15 cellular contexts compared by ENCODE assay signal in genomic region chr10:100985336-100985735, GRCh38. TPM values are rescaled to one million over a fixed set of nuclear protein-coding genes. Genes with fewer than 3 reads are reported as not detected.
A peak's percentile ranks its signal among the peaks of the same experiment; 100 is the strongest.
DNase-seq lines count a peak whose midpoint lies in the region; ATAC-seq, FAIRE-seq and TF ChIP-seq lines count a peak whose summit lies in the region.
"Had no signal": no experiment of that assay in that cellular context is flagged by ENCODE, and none has a peak within 500 bp of the region (broad histone marks: within the 10 kb centered on the region; RNA-seq: fewer than 3 reads in every experiment).

No MANE protein-coding gene starts in this region.

- peak; percentile 46 for FAIRE-seq in HepG2 (lab: Jason Lieb, UNC)

- 45% methylated on average over 5 of the region's 5 CpGs for WGBS in HepG2 (ENCODE audit: low lambda C conversion rate)

- no peaks in the 10 kb centered on the region for H3K9me3 Mint-ChIP-seq in activated B cell treated with CpG ODN at 0.5 μM for 24 hours
- H3K9me3 Mint-ChIP-seq in stimulated activated naive B cell treated with anti-CD40 and anti-IgM and Interleukin-4, amounts not matched to agents 10 μg/mL and 1 μg/mL and 100 μg/mL, for 72 hours, result no peaks in the 10 kb centered on the region

- no TSS peak for BruUV-seq in HepG2 (replicated peaks; lab: Mats Ljungman, UMichigan)

- intact Hi-C loops in activated B cell treated with CpG ODN at 0.5 μM for 24 hours (cut with micrococcal nuclease), result no loop called here
- intact Hi-C loops in HepG2 (cut with micrococcal nuclease; ENCODE audit: unreplicated experiment), result no loop called here

- H3K79me2 ChIP-seq in HepG2 (ENCODE audit: insufficient read depth, low read length), result peaks cover 39% of the 10 kb centered on the region

- peaks cover 16 to 59% of the 10 kb centered on the region in 2 experiments for H3K36me3 ChIP-seq in HepG2 (replicated peaks in 1 of 2; ENCODE audit: control insufficient read depth in 1 of 2, insufficient read depth in 2 of 2, low read length in 2 of 2)

- H3K9me3 ChIP-seq in HepG2 (ENCODE audit: low read length), result no peaks in the 10 kb centered on the region
- H3K9me3 ChIP-seq: body of pancreas, thyroid gland had no signal

- DNase-seq in activated effector memory CD4-positive, alpha-beta T cell treated with anti-CD3 and anti-CD28 coated beads, Interleukin-2, amount 50 U/mL, for 16 hours, result peak; percentile 33
- no peak for DNase-seq in activated effector memory CD4-positive, alpha-beta T cell treated with Interleukin-2 at 50 U/mL for 16 hours
- DNase-seq in activated B cell treated with CpG ODN at 0.5 μM for 24 hours (no peak), HepG2 (ENCODE audit: low spot score) (peak; percentile 48), NCI-H2107 (lab: John Stamatoyannopoulos, UW) (no peak), cerebellar nuclear complex (lab: John Stamatoyannopoulos, UW) (no peak), germinal center (ENCODE audit: low spot score) (no peak)
- no peak for DNase-seq in stimulated activated naive B cell treated with anti-CD40 and anti-IgM and Interleukin-4, amounts not matched to agents 10 μg/mL and 1 μg/mL and 100 μg/mL, for 72 hours
- DNase-seq: activated CD4-positive, alpha-beta T cell treated with anti-CD3 and anti-CD28 coated beads for 4 hours; Calu3; NK-92 treated with Interleukin-12 subunit alpha and Interleukin-12 subunit beta, amount 100 ng/mL, for 24 hours; SIG-M5; T-helper 9 cell had no signal

- POLR2A ChIA-PET in activated B cell treated with CpG ODN at 0.5 μM for 24 hours (lab: Charles Lee), result interaction anchor here (4.7 kb wide), 1 partner anchor 13 kb away, joined by 54 read pairs; the partner anchor contains the start of gene LZTS2
- POLR2A ChIA-PET in HepG2 (lab: Yijun Ruan, JAX), result interaction anchor here (0.8 to 23.0 kb wide), 8 partner anchors 9 to 104 kb away, joined by 3 to 277 read pairs (median 5); partner anchors contain the start of genes LZTS2, PDZD7, SEMA4G and SFXN3

- no peak; a peak in 1 of 4 replicates for TF ChIP-seq POLR2A in HepG2 (IDR thresholded peaks at IDR 0.05; ENCODE audit: insufficient read depth in 1 of 2, low read depth in 2 of 2, low read length in 2 of 2)

- ATAC-seq in activated B cell treated with CpG ODN at 0.5 μM for 24 hours (ENCODE audit: low read depth), result no peak
- ATAC-seq in HepG2, result peak; percentile 49
- no peak for ATAC-seq in stimulated activated naive B cell treated with anti-CD40 and anti-IgM and Interleukin-4, amounts not matched to agents 10 μg/mL and 1 μg/mL and 100 μg/mL, for 72 hours (replicated peaks)
- ATAC-seq: body of pancreas had no signal

- CTCF ChIA-PET in activated B cell treated with CpG ODN at 0.5 μM for 24 hours (lab: Charles Lee), result interaction anchor here (1.2 to 6.0 kb wide), 2 partner anchors 12 to 16 kb away, joined by 4 to 34 read pairs; partner anchors contain the start of gene SEMA4G
- CTCF ChIA-PET in HepG2 (lab: Yijun Ruan, JAX; ENCODE audit: low intra/inter-chr PET ratio, low total read pairs), result interaction anchor here (0.7 to 1.4 kb wide), 3 partner anchors 16 to 28 kb away, joined by 3 to 5 read pairs (median 4); partner anchors contain the start of gene SEMA4G

- peak overlapping the region; percentile 92 for H3K4me3 Mint-ChIP-seq in activated B cell treated with CpG ODN at 0.5 μM for 24 hours
- H3K4me3 Mint-ChIP-seq in stimulated activated naive B cell treated with anti-CD40 and anti-IgM and Interleukin-4, amounts not matched to agents 10 μg/mL and 1 μg/mL and 100 μg/mL, for 72 hours, result no peak overlapping the region

- TF ChIP-seq EP300 in HepG2 (IDR thresholded peaks at IDR 0.05; ENCODE audit: low read depth in 2 of 2, low read length in 2 of 2) (no peak), HepG2 (CRISPR knock-in tag; IDR thresholded peaks at IDR 0.05; ENCODE audit: borderline replicate concordance) (no peak)

- no peak overlapping the region for H3K27ac Mint-ChIP-seq in activated B cell treated with CpG ODN at 0.5 μM for 24 hours
- H3K27ac Mint-ChIP-seq in stimulated activated naive B cell treated with anti-CD40 and anti-IgM and Interleukin-4, amounts not matched to agents 10 μg/mL and 1 μg/mL and 100 μg/mL, for 72 hours, result peak overlapping the region; percentile 37

- no peak for TF ChIP-seq RAD21 in HepG2 (CRISPR knock-in tag; IDR thresholded peaks at IDR 0.05)

- H3K27ac ChIP-seq in HepG2 (ENCODE audit: extremely low read length, insufficient read depth, low read length), result peak overlapping the region; percentile 83
- H3K27ac ChIP-seq: thyroid gland had no signal

- in situ Hi-C loops in HepG2 (cut with HindIII; ENCODE audit: extremely low pct_ligation_motif_present, low pct_unique_long_range_greater_than_20kb), result no loop called here

- peaks cover 41% of the 10 kb centered on the region for H3K4me1 Mint-ChIP-seq in activated B cell treated with CpG ODN at 0.5 μM for 24 hours
- peaks cover 15 to 42% of the 10 kb centered on the region in 2 donors for H3K4me1 Mint-ChIP-seq in stimulated activated naive B cell treated with anti-CD40 and anti-IgM and Interleukin-4, amounts not matched to agents 10 μg/mL and 1 μg/mL and 100 μg/mL, for 72 hours

- no peak overlapping the region for H3K4me3 ChIP-seq in HepG2 (replicated peaks in 1 of 3; ENCODE audit: insufficient read depth in 1 of 3, low read depth in 2 of 3, low read length in 3 of 3)
- H3K4me3 ChIP-seq: body of pancreas, thyroid gland had no signal

- H3K36me3 Mint-ChIP-seq in activated B cell treated with CpG ODN at 0.5 μM for 24 hours (ENCODE audit: low read depth), result peaks cover 53% of the 10 kb centered on the region
- H3K36me3 Mint-ChIP-seq in stimulated activated naive B cell treated with anti-CD40 and anti-IgM and Interleukin-4, amounts not matched to agents 10 μg/mL and 1 μg/mL and 100 μg/mL, for 72 hours, result peaks cover 35 to 56% of the 10 kb centered on the region in 2 donors

- H3K27me3 Mint-ChIP-seq in activated B cell treated with CpG ODN at 0.5 μM for 24 hours, result no peaks in the 10 kb centered on the region
- H3K27me3 Mint-ChIP-seq in stimulated activated naive B cell treated with anti-CD40 and anti-IgM and Interleukin-4, amounts not matched to agents 10 μg/mL and 1 μg/mL and 100 μg/mL, for 72 hours, result no peaks in the 10 kb centered on the region

- no peaks in the 10 kb centered on the region for H4K20me1 ChIP-seq in HepG2 (ENCODE audit: insufficient read depth, low read length)

- peak overlapping the region; percentile 83; the same call in 1 of the 2 replicates for H3K9ac ChIP-seq in HepG2 (ENCODE audit: insufficient read depth, low read depth, low read length)

- peak overlapping the region; percentile 97 for H3K4me2 ChIP-seq in HepG2 (ENCODE audit: low read depth, low read length)

- TF ChIP-seq CTCF in activated B cell treated with CpG ODN at 0.5 μM for 24 hours (IDR thresholded peaks at IDR 0.05), result no peak
- TF ChIP-seq CTCF in HepG2 (CRISPR knock-in tag; IDR thresholded peaks at IDR 0.05), result peak; percentile 53

- no peaks in the 10 kb centered on the region; a peak in 1 of 5 replicates for H3K27me3 ChIP-seq in HepG2 (ENCODE audit: control insufficient read depth in 1 of 2, insufficient read depth in 2 of 2, low read length in 2 of 2)
- H3K27me3 ChIP-seq: body of pancreas, thyroid gland had no signal

- no peak overlapping the region for H2AFZ ChIP-seq in HepG2 (ENCODE audit: low read length)

- H3K4me1 ChIP-seq in HepG2 (ENCODE audit: insufficient read depth, low read length), result peaks cover 47% of the 10 kb centered on the region

RNA-seq across cellular contexts. Expression of gene MRPL43, which starts 2.0 kb away (rescaled TPM):
- 44.2 and 46.3 TPM in 2 replicates for total RNA-seq in activated B cell treated with CpG ODN at 0.5 μM for 24 hours
- total RNA-seq in HepG2 (2016; rRNA removed; fragmentation: Illumina TruSeq; extraction: Trizol), result 68.8 and 71.0 TPM in 2 replicates
- 32.4 and 32.8 TPM in 2 replicates for total RNA-seq in HepG2 (2016; cell fraction: cytosol; rRNA removed; fragmentation: Illumina TruSeq; extraction: Trizol; ENCODE audit: low read depth)
- total RNA-seq in HepG2 (2016; cell fraction: insoluble cytoplasmic fraction; rRNA removed; fragmentation: Illumina TruSeq; extraction: Trizol), result 65.7 and 69.8 TPM in 2 replicates
- 46.1 and 51.6 TPM in 2 replicates for total RNA-seq in HepG2 (2016; cell fraction: membrane; rRNA removed; fragmentation: Illumina TruSeq; extraction: Trizol)
- 31.2 and 37.2 TPM in 2 replicates for total RNA-seq in HepG2 (2016; cell fraction: nucleus; rRNA removed; fragmentation: Illumina TruSeq; extraction: Trizol)
- polyA plus RNA-seq in HepG2 (2011; rRNA removed), result 73.7 and 79.1 TPM in 2 replicates
- polyA plus RNA-seq in HepG2 (2011; cell fraction: cytosol; rRNA removed), result 71.0 and 107 TPM in 2 replicates
- polyA plus RNA-seq in HepG2 (2011; cell fraction: nucleus; rRNA removed), result 91.9 and 106 TPM in 2 replicates
- 53.0 and 55.5 TPM in 2 replicates for polyA plus RNA-seq in HepG2 (2012)
- 35.2 and 41.6 TPM in 2 replicates for polyA plus RNA-seq in HepG2 (2016; cell fraction: cytosol; fragmentation: Illumina TruSeq; extraction: Trizol; ENCODE audit: low read depth)
- 87.4 and 92.0 TPM in 2 replicates for polyA plus RNA-seq in HepG2 (2016; cell fraction: insoluble cytoplasmic fraction; fragmentation: Illumina TruSeq; extraction: Trizol; ENCODE audit: low read depth)
- 50.3 and 58.0 TPM in 2 replicates for polyA plus RNA-seq in HepG2 (2016; cell fraction: membrane; fragmentation: Illumina TruSeq; extraction: Trizol; ENCODE audit: low read depth)
- 72.1 and 80.1 TPM in 2 replicates for polyA plus RNA-seq in HepG2 (2016; cell fraction: nucleus; fragmentation: Illumina TruSeq; extraction: Trizol; ENCODE audit: insufficient read depth, low read depth)
- polyA minus RNA-seq in HepG2 (2011; rRNA and poly(A)+ RNA removed; ENCODE audit: low replicate concordance), result 42.1 and 55.4 TPM in 2 replicates
- polyA minus RNA-seq in HepG2 (2011; cell fraction: cytosol; rRNA and poly(A)+ RNA removed), result 21.1 and 28.5 TPM in 2 replicates
- 14.3 and 15.8 TPM in 2 replicates for polyA minus RNA-seq in HepG2 (2011; cell fraction: nucleus; rRNA and poly(A)+ RNA removed)

RNA-seq across cellular contexts. Expression of gene TWNK, which starts 2.0 kb away (rescaled TPM):
- total RNA-seq in activated B cell treated with CpG ODN at 0.5 μM for 24 hours, result 19.2 and 20.5 TPM in 2 replicates
- 16.5 and 21.9 TPM in 2 replicates for total RNA-seq in HepG2 (2016; rRNA removed; fragmentation: Illumina TruSeq; extraction: Trizol)
- 3.7 and 4.5 TPM in 2 replicates for total RNA-seq in HepG2 (2016; cell fraction: cytosol; rRNA removed; fragmentation: Illumina TruSeq; extraction: Trizol; ENCODE audit: low read depth)
- 18.6 and 19.4 TPM in 2 replicates for total RNA-seq in HepG2 (2016; cell fraction: insoluble cytoplasmic fraction; rRNA removed; fragmentation: Illumina TruSeq; extraction: Trizol)
- 11.4 and 11.5 TPM in 2 replicates for total RNA-seq in HepG2 (2016; cell fraction: membrane; rRNA removed; fragmentation: Illumina TruSeq; extraction: Trizol)
- total RNA-seq in HepG2 (2016; cell fraction: nucleus; rRNA removed; fragmentation: Illumina TruSeq; extraction: Trizol), result 13.4 and 14.8 TPM in 2 replicates
- 10.7 and 14.1 TPM in 2 replicates for polyA plus RNA-seq in HepG2 (2011; rRNA removed)
- 10.2 and 12.5 TPM in 2 replicates for polyA plus RNA-seq in HepG2 (2011; cell fraction: cytosol; rRNA removed)
- 17.6 and 19.3 TPM in 2 replicates for polyA plus RNA-seq in HepG2 (2011; cell fraction: nucleus; rRNA removed)
- 16.5 and 20.2 TPM in 2 replicates for polyA plus RNA-seq in HepG2 (2012)
- 2.6 and 3.0 TPM in 2 replicates for polyA plus RNA-seq in HepG2 (2016; cell fraction: cytosol; fragmentation: Illumina TruSeq; extraction: Trizol; ENCODE audit: low read depth)
- polyA plus RNA-seq in HepG2 (2016; cell fraction: insoluble cytoplasmic fraction; fragmentation: Illumina TruSeq; extraction: Trizol; ENCODE audit: low read depth), result 22.1 and 23.7 TPM in 2 replicates
- polyA plus RNA-seq in HepG2 (2016; cell fraction: membrane; fragmentation: Illumina TruSeq; extraction: Trizol; ENCODE audit: low read depth), result 8.2 and 8.4 TPM in 2 replicates
- 39.8 and 46.5 TPM in 2 replicates for polyA plus RNA-seq in HepG2 (2016; cell fraction: nucleus; fragmentation: Illumina TruSeq; extraction: Trizol; ENCODE audit: insufficient read depth, low read depth)
- 12.7 and 32.5 TPM in 2 replicates for polyA minus RNA-seq in HepG2 (2011; rRNA and poly(A)+ RNA removed; ENCODE audit: low replicate concordance)
- polyA minus RNA-seq in HepG2 (2011; cell fraction: cytosol; rRNA and poly(A)+ RNA removed), result 4.7 and 5.5 TPM in 2 replicates
- polyA minus RNA-seq in HepG2 (2011; cell fraction: nucleus; rRNA and poly(A)+ RNA removed), result 14.2 and 14.9 TPM in 2 replicates

RNA-seq across cellular contexts. Expression of gene LZTS2, which starts 14.3 kb away (rescaled TPM):
- total RNA-seq in activated B cell treated with CpG ODN at 0.5 μM for 24 hours (12.6 and 14.9 TPM in 2 replicates), HepG2 (2016; rRNA removed; fragmentation: Illumina TruSeq; extraction: Trizol) (60.7 and 65.6 TPM in 2 replicates)
- 18.8 and 19.1 TPM in 2 replicates for total RNA-seq in HepG2 (2016; cell fraction: cytosol; rRNA removed; fragmentation: Illumina TruSeq; extraction: Trizol; ENCODE audit: low read depth)
- 46.9 and 70.8 TPM in 2 replicates for total RNA-seq in HepG2 (2016; cell fraction: insoluble cytoplasmic fraction; rRNA removed; fragmentation: Illumina TruSeq; extraction: Trizol)
- total RNA-seq in HepG2 (2016; cell fraction: membrane; rRNA removed; fragmentation: Illumina TruSeq; extraction: Trizol), result 50.4 and 56.7 TPM in 2 replicates
- 40.4 and 47.3 TPM in 2 replicates for total RNA-seq in HepG2 (2016; cell fraction: nucleus; rRNA removed; fragmentation: Illumina TruSeq; extraction: Trizol)
- 43.6 and 59.7 TPM in 2 replicates for polyA plus RNA-seq in HepG2 (2011; rRNA removed)
- 25.3 and 50.1 TPM in 2 replicates for polyA plus RNA-seq in HepG2 (2011; cell fraction: cytosol; rRNA removed)
- 161 and 196 TPM in 2 replicates for polyA plus RNA-seq in HepG2 (2011; cell fraction: nucleus; rRNA removed)
- polyA plus RNA-seq in HepG2 (2012), result 24.4 and 29.3 TPM in 2 replicates
- 14.3 and 15.4 TPM in 2 replicates for polyA plus RNA-seq in HepG2 (2016; cell fraction: cytosol; fragmentation: Illumina TruSeq; extraction: Trizol; ENCODE audit: low read depth)
- polyA plus RNA-seq in HepG2 (2016; cell fraction: insoluble cytoplasmic fraction; fragmentation: Illumina TruSeq; extraction: Trizol; ENCODE audit: low read depth), result 44.9 and 56.6 TPM in 2 replicates
- 34.1 and 38.8 TPM in 2 replicates for polyA plus RNA-seq in HepG2 (2016; cell fraction: membrane; fragmentation: Illumina TruSeq; extraction: Trizol; ENCODE audit: low read depth)
- polyA plus RNA-seq in HepG2 (2016; cell fraction: nucleus; fragmentation: Illumina TruSeq; extraction: Trizol; ENCODE audit: insufficient read depth, low read depth), result 112 and 124 TPM in 2 replicates
- polyA minus RNA-seq in HepG2 (2011; rRNA and poly(A)+ RNA removed; ENCODE audit: low replicate concordance), result 19.0 and 76.7 TPM in 2 replicates
- polyA minus RNA-seq in HepG2 (2011; cell fraction: cytosol; rRNA and poly(A)+ RNA removed), result 27.9 and 32.8 TPM in 2 replicates
- 19.3 and 19.8 TPM in 2 replicates for polyA minus RNA-seq in HepG2 (2011; cell fraction: nucleus; rRNA and poly(A)+ RNA removed)

RNA-seq across cellular contexts. Expression of gene SEMA4G, which starts 16.0 kb away (rescaled TPM):
- total RNA-seq in activated B cell treated with CpG ODN at 0.5 μM for 24 hours, result 0.60 and 0.78 TPM in 2 replicates
- 42.9 and 46.2 TPM in 2 replicates for total RNA-seq in HepG2 (2016; rRNA removed; fragmentation: Illumina TruSeq; extraction: Trizol)
- 16.2 and 18.7 TPM in 2 replicates for total RNA-seq in HepG2 (2016; cell fraction: cytosol; rRNA removed; fragmentation: Illumina TruSeq; extraction: Trizol; ENCODE audit: low read depth)
- 33.8 and 43.7 TPM in 2 replicates for total RNA-seq in HepG2 (2016; cell fraction: insoluble cytoplasmic fraction; rRNA removed; fragmentation: Illumina TruSeq; extraction: Trizol)
- total RNA-seq in HepG2 (2016; cell fraction: membrane; rRNA removed; fragmentation: Illumina TruSeq; extraction: Trizol), result 46.0 and 52.4 TPM in 2 replicates
- total RNA-seq in HepG2 (2016; cell fraction: nucleus; rRNA removed; fragmentation: Illumina TruSeq; extraction: Trizol), result 54.5 and 68.3 TPM in 2 replicates
- 207 and 236 TPM in 2 replicates for polyA plus RNA-seq in HepG2 (2011; rRNA removed)
- 169 and 172 TPM in 2 replicates for polyA plus RNA-seq in HepG2 (2011; cell fraction: cytosol; rRNA removed)
- 405 and 408 TPM in 2 replicates for polyA plus RNA-seq in HepG2 (2011; cell fraction: nucleus; rRNA removed)
- 154 and 177 TPM in 2 replicates for polyA plus RNA-seq in HepG2 (2012)
- polyA plus RNA-seq in HepG2 (2016; cell fraction: cytosol; fragmentation: Illumina TruSeq; extraction: Trizol; ENCODE audit: low read depth), result 29.3 and 33.1 TPM in 2 replicates
- 87.9 and 114 TPM in 2 replicates for polyA plus RNA-seq in HepG2 (2016; cell fraction: insoluble cytoplasmic fraction; fragmentation: Illumina TruSeq; extraction: Trizol; ENCODE audit: low read depth)
- 97.4 TPM in 2 replicates for polyA plus RNA-seq in HepG2 (2016; cell fraction: membrane; fragmentation: Illumina TruSeq; extraction: Trizol; ENCODE audit: low read depth)
- polyA plus RNA-seq in HepG2 (2016; cell fraction: nucleus; fragmentation: Illumina TruSeq; extraction: Trizol; ENCODE audit: insufficient read depth, low read depth), result 269 and 299 TPM in 2 replicates
- polyA minus RNA-seq in HepG2 (2011; rRNA and poly(A)+ RNA removed; ENCODE audit: low replicate concordance), result 0.84 and 364 TPM in 2 replicates
- polyA minus RNA-seq in HepG2 (2011; cell fraction: cytosol; rRNA and poly(A)+ RNA removed), result 105 and 111 TPM in 2 replicates
- polyA minus RNA-seq in HepG2 (2011; cell fraction: nucleus; rRNA and poly(A)+ RNA removed), result 100 and 101 TPM in 2 replicates

RNA-seq across cellular contexts. Expression of gene PDZD7, which starts 45.6 kb away (rescaled TPM):
- 0.11 TPM in 1 of 2 replicates, not detected in the other for total RNA-seq in activated B cell treated with CpG ODN at 0.5 μM for 24 hours
- 0.60 and 0.73 TPM in 2 replicates for total RNA-seq in HepG2 (2016; rRNA removed; fragmentation: Illumina TruSeq; extraction: Trizol)
- total RNA-seq in HepG2 (2016; cell fraction: cytosol; rRNA removed; fragmentation: Illumina TruSeq; extraction: Trizol; ENCODE audit: low read depth), result 0.51 and 0.62 TPM in 2 replicates
- total RNA-seq in HepG2 (2016; cell fraction: insoluble cytoplasmic fraction; rRNA removed; fragmentation: Illumina TruSeq; extraction: Trizol), result 0.42 and 1.1 TPM in 2 replicates
- 0.40 and 0.65 TPM in 2 replicates for total RNA-seq in HepG2 (2016; cell fraction: membrane; rRNA removed; fragmentation: Illumina TruSeq; extraction: Trizol)
- 1.1 and 1.3 TPM in 2 replicates for total RNA-seq in HepG2 (2016; cell fraction: nucleus; rRNA removed; fragmentation: Illumina TruSeq; extraction: Trizol)
- 0.58 and 0.78 TPM in 2 replicates for polyA plus RNA-seq in HepG2 (2011; rRNA removed)
- polyA plus RNA-seq in HepG2 (2011; cell fraction: cytosol; rRNA removed), result 0.42 TPM in 2 replicates
- polyA plus RNA-seq in HepG2 (2011; cell fraction: nucleus; rRNA removed), result 3.9 and 4.2 TPM in 2 replicates
- polyA plus RNA-seq in HepG2 (2012), result 1.4 and 1.9 TPM in 2 replicates
- 0.14 and 0.16 TPM in 2 replicates for polyA plus RNA-seq in HepG2 (2016; cell fraction: cytosol; fragmentation: Illumina TruSeq; extraction: Trizol; ENCODE audit: low read depth)
- polyA plus RNA-seq in HepG2 (2016; cell fraction: insoluble cytoplasmic fraction; fragmentation: Illumina TruSeq; extraction: Trizol; ENCODE audit: low read depth), result 0.49 and 0.68 TPM in 2 replicates
- polyA plus RNA-seq in HepG2 (2016; cell fraction: membrane; fragmentation: Illumina TruSeq; extraction: Trizol; ENCODE audit: low read depth), result 0.29 and 0.30 TPM in 2 replicates
- 1.2 and 1.4 TPM in 2 replicates for polyA plus RNA-seq in HepG2 (2016; cell fraction: nucleus; fragmentation: Illumina TruSeq; extraction: Trizol; ENCODE audit: insufficient read depth, low read depth)
- polyA minus RNA-seq in HepG2 (2011; rRNA and poly(A)+ RNA removed; ENCODE audit: low replicate concordance), result 1.4 and 3.3 TPM in 2 replicates
- polyA minus RNA-seq in HepG2 (2011; cell fraction: cytosol; rRNA and poly(A)+ RNA removed), result 0.49 TPM in 1 of 2 replicates, not detected in the other
- 1.2 and 1.3 TPM in 2 replicates for polyA minus RNA-seq in HepG2 (2011; cell fraction: nucleus; rRNA and poly(A)+ RNA removed)

Comparison
In these comparisons a context has a peak if more than half of its experiments do, and no peak if none do; other contexts are left out.
1. DNase-seq: peak in activated effector memory CD4-positive, alpha-beta T cell treated with anti-CD3 and anti-CD28 coated beads, Interleukin-2, amount 50 U/mL, for 16 hours (single experiment) and HepG2 (single experiment); none in activated effector memory CD4-positive, alpha-beta T cell treated with Interleukin-2 at 50 U/mL for 16 hours (single experiment), activated B cell treated with CpG ODN at 0.5 μM for 24 hours (single experiment), stimulated activated naive B cell treated with anti-CD40 and anti-IgM and Interleukin-4, amounts not matched to agents 10 μg/mL and 1 μg/mL and 100 μg/mL, for 72 hours (single experiment), NCI-H2107 (single experiment), cerebellar nuclear complex (0 of 2) and germinal center (single experiment).